16 cellular contexts compared by ENCODE assay signal in genomic region chr12:123958876-123959275, GRCh38. TPM values are rescaled to one million over a fixed set of nuclear protein-coding genes. Genes with fewer than 3 reads are reported as not detected.
DNase-seq lines count a peak whose midpoint lies in the region; ATAC-seq and TF ChIP-seq lines count a peak whose summit lies in the region.
"Had no signal": no experiment of that assay in that cellular context is flagged by ENCODE, and none has a peak within 500 bp of the region (broad histone marks: within the 10 kb centered on the region; RNA-seq: fewer than 3 reads in every experiment).

No MANE protein-coding gene starts in this region.

- H3K27ac ChIP-seq in left ventricle myocardium inferior (replicated peaks) (peak overlapping the region; percentile 78), right cardiac atrium (ENCODE audit: low read length) (peak overlapping the region; percentile 64), muscle layer of duodenum (ENCODE audit: low read length) (peak overlapping the region; percentile 21), stomach smooth muscle (ENCODE audit: low read length) (peak overlapping the region; percentile 82)
- H3K27ac ChIP-seq: A549, HL-60 had no signal

- H3K4me1 ChIP-seq in left ventricle myocardium inferior (peaks cover 47% of the 10 kb centered on the region), right cardiac atrium (ENCODE audit: control insufficient read depth, insufficient read depth, low read length) (peaks cover 4% of the 10 kb centered on the region), muscle layer of duodenum (ENCODE audit: control insufficient read depth in 1 of 2, insufficient read depth in 2 of 2, low read length in 2 of 2) (no peaks in the 10 kb centered on the region), stomach smooth muscle (ENCODE audit: control insufficient read depth, insufficient read depth, low read length) (peaks cover 4% of the 10 kb centered on the region)
- H3K4me1 ChIP-seq: A549, Caco-2 had no signal

- 79% methylated on average over 9 of the region's 9 CpGs for WGBS in right cardiac atrium

- DNase-seq in left ventricle myocardium inferior (no peak), cardiac septum (ENCODE audit: low spot score) (no peak), right cardiac atrium (no peak), glomerular visceral epithelial cell (ENCODE audit: extremely low spot score) (no peak), NCI-H2171 (lab: John Stamatoyannopoulos, UW) (no peak)
- DNase-seq: Caco-2; CD8-positive, alpha-beta T cell; DND-41; GF-D8; HCEC 1CT; HFFc6 had no signal

- H3K36me3 ChIP-seq in left ventricle myocardium inferior (no peaks in the 10 kb centered on the region), muscle layer of duodenum (ENCODE audit: control insufficient read depth in 1 of 2, insufficient read depth in 2 of 2, low read length in 2 of 2) (no peaks in the 10 kb centered on the region), stomach smooth muscle (ENCODE audit: control insufficient read depth in 2 of 2, insufficient read depth in 2 of 2, low read length in 2 of 2) (no peaks in the 10 kb centered on the region)

- intact Hi-C loops in left ventricle myocardium inferior (cut with micrococcal nuclease) = no loop called here
- intact Hi-C loops in cardiac septum (cut with DNase I) = no loop called here
- intact Hi-C loops in right cardiac atrium (cut with DNase I) = no loop called here

- H3K9me3 ChIP-seq in left ventricle myocardium inferior (replicated peaks) (no peaks in the 10 kb centered on the region), right cardiac atrium (ENCODE audit: control insufficient read depth, low read length) (no peaks in the 10 kb centered on the region), muscle layer of duodenum (ENCODE audit: control insufficient read depth in 1 of 2, low read length in 2 of 2) (no peaks in the 10 kb centered on the region), stomach smooth muscle (ENCODE audit: control insufficient read depth in 2 of 2, low read length in 2 of 2) (no peaks in the 10 kb centered on the region)
- H3K9me3 ChIP-seq: A549, Caco-2 had no signal

- H3K27me3 ChIP-seq in left ventricle myocardium inferior (ENCODE audit: low read depth) (no peaks in the 10 kb centered on the region), right cardiac atrium (ENCODE audit: control insufficient read depth, insufficient read depth) (no peaks in the 10 kb centered on the region), muscle layer of duodenum (ENCODE audit: low read depth, low read length) (no peaks in the 10 kb centered on the region), stomach smooth muscle (ENCODE audit: control insufficient read depth in 1 of 2, insufficient read depth in 2 of 2, low read length in 2 of 2) (no peaks in the 10 kb centered on the region)

- ATAC-seq in right cardiac atrium (no peak), GM19324 (IDR thresholded peaks at IDR 0.05; ENCODE audit: low FRiP score, unreplicated experiment) (no peak)
- ATAC-seq: A549; CD8-positive, alpha-beta T cell had no signal

- no peak overlapping the region for H3K9ac ChIP-seq in stomach smooth muscle (ENCODE audit: low read length in 2 of 2)

- H3K4me3 ChIP-seq in left ventricle myocardium inferior (no peak overlapping the region), right cardiac atrium (ENCODE audit: low read length) (no peak overlapping the region), muscle layer of duodenum (ENCODE audit: low read depth in 1 of 2, low read length in 2 of 2) (no peak overlapping the region), stomach smooth muscle (ENCODE audit: low read length in 2 of 2) (no peak overlapping the region)
- H3K4me3 ChIP-seq: A549 had no signal

- no peak for TF ChIP-seq CTCF in left ventricle myocardium inferior (IDR thresholded peaks at IDR 0.05; ENCODE audit: borderline replicate concordance)

RNA-seq across cellular contexts. Expression of gene CCDC92, which starts 13.8 kb away (rescaled TPM):
- 57.2 TPM for total RNA-seq in left ventricle myocardium inferior
- total RNA-seq in cardiac septum = 48.3 TPM
- 10 to 100 TPM; 47.5 to 64.4 (median 52.4) TPM for total RNA-seq in right cardiac atrium
- 80.0 TPM for polyA plus RNA-seq in right cardiac atrium

RNA-seq across cellular contexts. Expression of gene ZNF664, which starts 14.1 kb away (rescaled TPM):
- total RNA-seq in left ventricle myocardium inferior (80.7 TPM), cardiac septum (94.0 TPM), right cardiac atrium (10 to 100 TPM; 73.6 to 80.6 (median 77.0) TPM)
- polyA plus RNA-seq in right cardiac atrium = 50.2 TPM

Comparison
In these comparisons a context has a peak if more than half of its experiments do, and no peak if none do; other contexts are left out.
1. H3K27ac ChIP-seq: peak in every context shown above with its lines; median percentile 82 in stomach smooth muscle; 78 in left ventricle myocardium inferior; 64 in right cardiac atrium; 21 in muscle layer of duodenum.